In genomic region chr1:195948123-195948895, GRCh38 we compare ENCODE assay signal across 1 cellular context.
TF ChIP-seq lines count a peak whose summit lies in the region.

No MANE protein-coding gene starts in this region.

TF ChIP-seq in GM23338, 12 proteins besides CTCF, POLR2A, EP300 and RAD21 (continued from another document):
- TF ChIP-seq, protein P1, sequence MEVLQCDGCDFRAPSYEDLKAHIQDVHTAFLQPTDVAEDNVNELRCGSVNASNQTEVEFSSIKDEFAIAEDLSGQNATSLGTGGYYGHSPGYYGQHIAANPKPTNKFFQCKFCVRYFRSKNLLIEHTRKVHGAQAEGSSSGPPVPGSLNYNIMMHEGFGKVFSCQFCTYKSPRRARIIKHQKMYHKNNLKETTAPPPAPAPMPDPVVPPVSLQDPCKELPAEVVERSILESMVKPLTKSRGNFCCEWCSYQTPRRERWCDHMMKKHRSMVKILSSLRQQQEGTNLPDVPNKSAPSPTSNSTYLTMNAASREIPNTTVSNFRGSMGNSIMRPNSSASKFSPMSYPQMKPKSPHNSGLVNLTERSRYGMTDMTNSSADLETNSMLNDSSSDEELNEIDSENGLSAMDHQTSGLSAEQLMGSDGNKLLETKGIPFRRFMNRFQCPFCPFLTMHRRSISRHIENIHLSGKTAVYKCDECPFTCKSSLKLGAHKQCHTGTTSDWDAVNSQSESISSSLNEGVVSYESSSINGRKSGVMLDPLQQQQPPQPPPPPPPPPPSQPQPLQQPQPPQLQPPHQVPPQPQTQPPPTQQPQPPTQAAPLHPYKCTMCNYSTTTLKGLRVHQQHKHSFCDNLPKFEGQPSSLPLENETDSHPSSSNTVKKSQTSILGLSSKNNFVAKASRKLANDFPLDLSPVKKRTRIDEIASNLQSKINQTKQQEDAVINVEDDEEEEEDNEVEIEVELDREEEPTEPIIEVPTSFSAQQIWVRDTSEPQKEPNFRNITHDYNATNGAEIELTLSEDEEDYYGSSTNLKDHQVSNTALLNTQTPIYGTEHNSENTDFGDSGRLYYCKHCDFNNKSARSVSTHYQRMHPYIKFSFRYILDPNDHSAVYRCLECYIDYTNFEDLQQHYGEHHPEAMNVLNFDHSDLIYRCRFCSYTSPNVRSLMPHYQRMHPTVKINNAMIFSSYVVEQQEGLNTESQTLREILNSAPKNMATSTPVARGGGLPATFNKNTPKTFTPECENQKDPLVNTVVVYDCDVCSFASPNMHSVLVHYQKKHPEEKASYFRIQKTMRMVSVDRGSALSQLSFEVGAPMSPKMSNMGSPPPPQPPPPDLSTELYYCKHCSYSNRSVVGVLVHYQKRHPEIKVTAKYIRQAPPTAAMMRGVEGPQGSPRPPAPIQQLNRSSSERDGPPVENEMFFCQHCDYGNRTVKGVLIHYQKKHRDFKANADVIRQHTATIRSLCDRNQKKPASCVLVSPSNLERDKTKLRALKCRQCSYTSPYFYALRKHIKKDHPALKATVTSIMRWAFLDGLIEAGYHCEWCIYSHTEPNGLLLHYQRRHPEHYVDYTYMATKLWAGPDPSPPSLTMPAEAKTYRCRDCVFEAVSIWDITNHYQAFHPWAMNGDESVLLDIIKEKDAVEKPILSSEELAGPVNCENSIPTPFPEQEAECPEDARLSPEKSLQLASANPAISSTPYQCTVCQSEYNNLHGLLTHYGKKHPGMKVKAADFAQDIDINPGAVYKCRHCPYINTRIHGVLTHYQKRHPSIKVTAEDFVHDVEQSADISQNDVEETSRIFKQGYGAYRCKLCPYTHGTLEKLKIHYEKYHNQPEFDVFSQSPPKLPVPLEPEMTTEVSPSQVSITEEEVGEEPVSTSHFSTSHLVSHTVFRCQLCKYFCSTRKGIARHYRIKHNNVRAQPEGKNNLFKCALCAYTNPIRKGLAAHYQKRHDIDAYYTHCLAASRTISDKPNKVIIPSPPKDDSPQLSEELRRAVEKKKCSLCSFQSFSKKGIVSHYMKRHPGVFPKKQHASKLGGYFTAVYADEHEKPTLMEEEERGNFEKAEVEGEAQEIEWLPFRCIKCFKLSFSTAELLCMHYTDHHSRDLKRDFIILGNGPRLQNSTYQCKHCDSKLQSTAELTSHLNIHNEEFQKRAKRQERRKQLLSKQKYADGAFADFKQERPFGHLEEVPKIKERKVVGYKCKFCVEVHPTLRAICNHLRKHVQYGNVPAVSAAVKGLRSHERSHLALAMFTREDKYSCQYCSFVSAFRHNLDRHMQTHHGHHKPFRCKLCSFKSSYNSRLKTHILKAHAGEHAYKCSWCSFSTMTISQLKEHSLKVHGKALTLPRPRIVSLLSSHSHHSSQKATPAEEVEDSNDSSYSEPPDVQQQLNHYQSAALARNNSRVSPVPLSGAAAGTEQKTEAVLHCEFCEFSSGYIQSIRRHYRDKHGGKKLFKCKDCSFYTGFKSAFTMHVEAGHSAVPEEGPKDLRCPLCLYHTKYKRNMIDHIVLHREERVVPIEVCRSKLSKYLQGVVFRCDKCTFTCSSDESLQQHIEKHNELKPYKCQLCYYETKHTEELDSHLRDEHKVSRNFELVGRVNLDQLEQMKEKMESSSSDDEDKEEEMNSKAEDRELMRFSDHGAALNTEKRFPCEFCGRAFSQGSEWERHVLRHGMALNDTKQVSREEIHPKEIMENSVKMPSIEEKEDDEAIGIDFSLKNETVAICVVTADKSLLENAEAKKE (CRISPR knock-in tag; IDR thresholded peaks at IDR 0.05), result no peak
- TF ChIP-seq ETS1 (IDR thresholded peaks at IDR 0.05) (no peak), EZH2phosphoT487 (IDR thresholded peaks at IDR 0.05; ENCODE audit: unreplicated experiment) (no peak), JUNB (IDR thresholded peaks at IDR 0.05; ENCODE audit: unreplicated experiment) (no peak), POLR2AphosphoS5 (IDR thresholded peaks at IDR 0.05; ENCODE audit: low read depth) (no peak), STAT1 (IDR thresholded peaks at IDR 0.05; ENCODE audit: unreplicated experiment) (no peak), EZH2 (IDR thresholded peaks at IDR 0.05; ENCODE audit: low read depth, unreplicated experiment) (no peak)
